In the genomic region with DNA sequence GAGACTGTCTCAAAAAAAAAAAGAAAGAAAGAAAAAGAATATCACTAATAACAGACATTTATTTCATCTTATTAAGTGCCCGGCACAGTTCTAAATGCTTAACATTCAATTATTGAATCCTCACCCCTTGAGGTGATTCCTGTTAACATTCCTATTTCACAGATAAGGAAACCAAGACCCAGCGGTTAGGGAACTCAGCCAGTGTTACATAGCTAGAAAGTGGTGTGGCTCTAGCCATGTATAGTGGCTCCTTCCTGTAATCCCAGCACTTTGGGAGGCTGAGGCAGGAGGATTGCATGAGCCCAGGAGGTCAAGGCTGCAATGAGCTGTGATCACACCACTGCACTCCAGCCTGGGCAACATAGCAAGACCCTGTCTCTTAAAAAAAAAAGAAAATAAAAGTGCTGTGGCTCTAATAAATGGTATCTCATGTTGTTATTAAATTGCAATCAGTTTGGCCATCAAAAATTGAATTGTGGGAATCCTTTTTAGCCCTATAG, we compare ENCODE assay signal across 19 cellular contexts. TPM values are rescaled to one million over a fixed set of nuclear protein-coding genes. Genes with fewer than 3 reads are reported as not detected.
A peak's percentile ranks its signal among the peaks of the same experiment; 100 is the strongest.
DNase-seq lines count a peak whose midpoint lies in the region; ATAC-seq, FAIRE-seq and TF ChIP-seq lines count a peak whose summit lies in the region.
"Had no signal": no experiment of that assay in that cellular context is flagged by ENCODE, and none has a peak within 500 bp of the region (broad histone marks: within the 10 kb centered on the region; RNA-seq: fewer than 3 reads in every experiment).

No MANE protein-coding gene starts in this region.

- no peak overlapping the region for H3K4me3 ChIP-seq in A549
- no peak overlapping the region for H3K4me3 ChIP-seq in adrenal gland
- no peak overlapping the region for H3K4me3 ChIP-seq in gastroesophageal sphincter
- no peak overlapping the region for H3K4me3 ChIP-seq in gastrocnemius medialis

- H3K9me3 ChIP-seq in A549 (no peaks in the 10 kb centered on the region), adrenal gland (replicated peaks in 1 of 3) (no peaks in the 10 kb centered on the region), gastroesophageal sphincter (no peaks in the 10 kb centered on the region), gastrocnemius medialis (no peaks in the 10 kb centered on the region)

- 97% methylated on average over 2 of the region's 2 CpGs for WGBS in A549 (ENCODE audit: missing lambda C conversion rate)
- 87 to 97% (median 95%) methylated on average over 2 of the region's 2 CpGs for WGBS in adrenal gland, 4 donors
- 72 to 89% methylated on average over 2 of the region's 2 CpGs for WGBS in gastroesophageal sphincter (ENCODE audit: low coverage in 1 of 2), 2 donors

- FAIRE-seq in A549 (lab: Jason Lieb, UNC) = no peak
- FAIRE-seq: GM19239, urothelium cell line had no signal

- ATAC-seq in A549 (no peak), gastroesophageal sphincter (no peak), gastrocnemius medialis (no peak), GM18907 (IDR thresholded peaks at IDR 0.05; ENCODE audit: unreplicated experiment) (no peak)
- ATAC-seq: activated naive CD4-positive, alpha-beta T cell treated with anti-CD3 and anti-CD28 coated beads, Interleukin-2, amount 50 U/mL, for 72 hours had no signal

- TF ChIP-seq RAD21 in A549 (conservative IDR thresholded peaks at IDR 0.05 in 1 of 2, IDR thresholded peaks at IDR 0.05 in 1 of 2) = no peak

- H3K27me3 ChIP-seq in adrenal gland (no peaks in the 10 kb centered on the region), gastroesophageal sphincter (no peaks in the 10 kb centered on the region), gastrocnemius medialis (no peaks in the 10 kb centered on the region)

- in situ Hi-C loops in gastrocnemius medialis (cut with MboI; ENCODE audit: low sequenced_read_pairs in 4 of 4) = no loop called here

- H3K4me1 ChIP-seq in A549 (peaks cover 44% of the 10 kb centered on the region), adrenal gland (replicated peaks in 1 of 2) (peaks cover 18 to 23% of the 10 kb centered on the region in 2 donors), gastroesophageal sphincter (peaks cover 10 to 29% (median 22%) of the 10 kb centered on the region in 3 donors), gastrocnemius medialis (peaks cover 14 to 28% of the 10 kb centered on the region in 2 donors)

- no peaks in the 10 kb centered on the region for H3K36me3 ChIP-seq in adrenal gland (replicated peaks in 1 of 2)
- H3K36me3 ChIP-seq in gastroesophageal sphincter = no peaks in the 10 kb centered on the region
- H3K36me3 ChIP-seq in gastrocnemius medialis = no peaks in the 10 kb centered on the region

- TF ChIP-seq EP300 in A549 (IDR thresholded peaks at IDR 0.05) (no peak), gastroesophageal sphincter (IDR thresholded peaks at IDR 0.05) (no peak)

- intact Hi-C loops in adrenal gland (cut with DNase I) = no loop called here
- intact Hi-C loops in gastrocnemius medialis (cut with DNase I; ENCODE audit: low total_unique reads) = no loop called here

- DNase-seq in A549 (ENCODE audit: low read depth in 1 of 2, low spot score in 1 of 2) = no peak
- peak in 2 of 7 donors; percentile 16 to 41 for DNase-seq in adrenal gland
- DNase-seq in gastrocnemius medialis = no peak
- no peak for DNase-seq in activated naive CD4-positive, alpha-beta T cell treated with anti-CD3 and anti-CD28 coated beads, Interleukin-2, amount 50 U/mL, for 16 hours
- DNase-seq in NCI-H748 treated with DMSO at 0.1 percent for 48 hours (lab: John Stamatoyannopoulos, UW) = no peak
- DNase-seq in RPMI8226 = no peak
- DNase-seq: ACHN; CD4-positive, CD25-positive, alpha-beta regulatory T cell; central memory CD4-positive, alpha-beta T cell; DMS79 treated with DMSO at 0.1 percent for 48 hours; endodermal cell; NCI-H187 treated with DMSO at 0.1 percent for 48 hours; NCI-H524; stimulated activated CD4-positive, alpha-beta T cell treated with anti-CD3 and anti-CD28 coated beads, Interleukin-4, amount 100 ng/mL, for 4 hours had no signal

- no peak for TF ChIP-seq CTCF in A549 (IDR thresholded peaks at IDR 0.05)
- TF ChIP-seq CTCF in adrenal gland (IDR thresholded peaks at IDR 0.05) = no peak
- no peak for TF ChIP-seq CTCF in gastroesophageal sphincter (IDR thresholded peaks at IDR 0.05)
- TF ChIP-seq CTCF in gastrocnemius medialis (IDR thresholded peaks at IDR 0.05 in 4 of 5, conservative IDR thresholded peaks at IDR 0.05 in 1 of 5) = no peak

- TF ChIP-seq POLR2A in A549 (IDR thresholded peaks at IDR 0.05; ENCODE audit: low read length) = no peak
- TF ChIP-seq POLR2A in adrenal gland (IDR thresholded peaks at IDR 0.05) = no peak
- no peak for TF ChIP-seq POLR2A in gastroesophageal sphincter (IDR thresholded peaks at IDR 0.05)
- no peak for TF ChIP-seq POLR2A in gastrocnemius medialis (IDR thresholded peaks at IDR 0.05)

- CTCF ChIA-PET in A549 (lab: Yijun Ruan, JAX) = interaction anchor here (2.4 to 2.9 kb wide), 2 partner anchors 29 to 84 kb away, joined by 8 to 16 read pairs; partner anchors contain the start of gene ZNRF1

- POLR2A ChIA-PET in A549 (lab: Yijun Ruan, JAX) = no interaction called here

- no peak overlapping the region; the same call in 2 of the 3 replicates for H3K4me2 ChIP-seq in A549

- H3K27ac ChIP-seq in A549 = peak overlapping the region; percentile 44 to 61; a peak in 3 of 6 replicates
- peak overlapping the region in 4 of 5 donors; percentile 61 to 86 (median 76) for H3K27ac ChIP-seq in adrenal gland
- H3K27ac ChIP-seq in gastroesophageal sphincter = peak overlapping the region; percentile 80 to 85 (median 83)
- H3K27ac ChIP-seq in gastrocnemius medialis = peak overlapping the region; percentile 66 to 75 (median 70)

TF ChIP-seq in A549, 52 proteins besides CTCF, POLR2A, EP300 and RAD21:
- TF ChIP-seq ESRRA (IDR thresholded peaks at IDR 0.05; ENCODE audit: borderline replicate concordance, low read length) (no peak), SMC3 (IDR thresholded peaks at IDR 0.05) (no peak), JUNB (IDR thresholded peaks at IDR 0.05) (no peak), HEYL (CRISPR knock-in tag; IDR thresholded peaks at IDR 0.05) (no peak), ZC3H11A (IDR thresholded peaks at IDR 0.05) (no peak), RARB (CRISPR knock-in tag; IDR thresholded peaks at IDR 0.05) (no peak), POLR2AphosphoS2 (conservative IDR thresholded peaks at IDR 0.05; ENCODE audit: low read length) (no peak), HOXB13 (CRISPR knock-in tag; IDR thresholded peaks at IDR 0.05; ENCODE audit: low read depth) (no peak), FOXS1 (CRISPR knock-in tag; IDR thresholded peaks at IDR 0.05) (no peak), CEBPB (IDR thresholded peaks at IDR 0.05) (no peak), RNF2 (IDR thresholded peaks at IDR 0.05; ENCODE audit: borderline replicate concordance, low read depth) (no peak), CBX8 (IDR thresholded peaks at IDR 0.05) (no peak), HOXB5 (CRISPR knock-in tag; IDR thresholded peaks at IDR 0.05) (no peak), NPAS2 (CRISPR knock-in tag; IDR thresholded peaks at IDR 0.05; ENCODE audit: borderline replicate concordance) (no peak), JUN (IDR thresholded peaks at IDR 0.05) (no peak), RCOR1 (IDR thresholded peaks at IDR 0.05; ENCODE audit: low read depth, low read length) (no peak), FOSL2 (IDR thresholded peaks at IDR 0.05) (no peak), FOSL2 (CRISPR knock-in tag; IDR thresholded peaks at IDR 0.05) (no peak)
- TF ChIP-seq, protein P1, sequence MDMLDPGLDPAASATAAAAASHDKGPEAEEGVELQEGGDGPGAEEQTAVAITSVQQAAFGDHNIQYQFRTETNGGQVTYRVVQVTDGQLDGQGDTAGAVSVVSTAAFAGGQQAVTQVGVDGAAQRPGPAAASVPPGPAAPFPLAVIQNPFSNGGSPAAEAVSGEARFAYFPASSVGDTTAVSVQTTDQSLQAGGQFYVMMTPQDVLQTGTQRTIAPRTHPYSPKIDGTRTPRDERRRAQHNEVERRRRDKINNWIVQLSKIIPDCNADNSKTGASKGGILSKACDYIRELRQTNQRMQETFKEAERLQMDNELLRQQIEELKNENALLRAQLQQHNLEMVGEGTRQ (IDR thresholded peaks at IDR 0.05) = no peak
- TF ChIP-seq, protein P2, sequence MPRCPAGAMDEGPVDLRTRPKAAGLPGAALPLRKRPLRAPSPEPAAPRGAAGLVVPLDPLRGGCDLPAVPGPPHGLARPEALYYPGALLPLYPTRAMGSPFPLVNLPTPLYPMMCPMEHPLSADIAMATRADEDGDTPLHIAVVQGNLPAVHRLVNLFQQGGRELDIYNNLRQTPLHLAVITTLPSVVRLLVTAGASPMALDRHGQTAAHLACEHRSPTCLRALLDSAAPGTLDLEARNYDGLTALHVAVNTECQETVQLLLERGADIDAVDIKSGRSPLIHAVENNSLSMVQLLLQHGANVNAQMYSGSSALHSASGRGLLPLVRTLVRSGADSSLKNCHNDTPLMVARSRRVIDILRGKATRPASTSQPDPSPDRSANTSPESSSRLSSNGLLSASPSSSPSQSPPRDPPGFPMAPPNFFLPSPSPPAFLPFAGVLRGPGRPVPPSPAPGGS (IDR thresholded peaks at IDR 0.05) = no peak

RNA-seq across cellular contexts. Expression of gene ZNRF1, which starts 28.1 kb away (rescaled TPM):
- 21.4 and 22.6 TPM in 2 replicates for polyA plus RNA-seq in A549 (2011; rRNA removed)
- polyA plus RNA-seq in A549 (2012; cell fraction: cytosol; rRNA removed) = 21.5 and 26.1 TPM in 2 replicates
- 28.3 and 29.3 TPM in 2 replicates for polyA plus RNA-seq in A549 (2012; cell fraction: nucleus; rRNA removed)
- polyA plus RNA-seq in A549 (2017; fragmentation: RNase III; extraction: RNeasy Plus Mini Kit Qiagen cat#74134 plus additional on column Dnase treatment) = 18.6 to 19.8 TPM (median 19.2 TPM) in 3 replicates
- 28.1 and 28.2 TPM in 2 replicates for polyA minus RNA-seq in A549 (2011; rRNA and poly(A)+ RNA removed)
- total RNA-seq in adrenal gland = 10 to 100 TPM; 22.8 to 29.2 (median 27.7) TPM
- polyA plus RNA-seq in adrenal gland = 10 to 100 TPM in 2 of 3 donors, 1 to 10 TPM in 1; 9.9 to 20.7 (median 13.6) TPM
- total RNA-seq in gastroesophageal sphincter = 10 to 100 TPM; 12.8 to 24.1 (median 19.0) TPM
- total RNA-seq in gastrocnemius medialis = 10 to 100 TPM; 21.7 to 37.1 (median 30.2) TPM

RNA-seq across cellular contexts. Expression of gene WDR59, which starts 42.0 kb away (rescaled TPM):
- polyA plus RNA-seq in A549 (2011; rRNA removed) (52.2 and 57.2 TPM in 2 replicates), A549 (2017; fragmentation: RNase III; extraction: RNeasy Plus Mini Kit Qiagen cat#74134 plus additional on column Dnase treatment) (31.4 to 40.8 TPM (median 33.4 TPM) in 3 replicates), adrenal gland (10 to 100 TPM; 56.7 to 71.1 (median 57.0) TPM)
- polyA plus RNA-seq in A549 (2012; cell fraction: cytosol; rRNA removed) = 39.5 and 54.7 TPM in 2 replicates
- polyA plus RNA-seq in A549 (2012; cell fraction: nucleus; rRNA removed) = 135 TPM in 2 replicates
- polyA minus RNA-seq in A549 (2011; rRNA and poly(A)+ RNA removed) = 67.1 and 87.5 TPM in 2 replicates
- total RNA-seq in adrenal gland (100 to 1,000 TPM in 1 of 8 donors, 10 to 100 TPM in 7; 21.5 to 130 (median 72.2) TPM), gastroesophageal sphincter (10 to 100 TPM; 18.4 to 31.3 (median 21.4) TPM), gastrocnemius medialis (10 to 100 TPM; 12.9 to 31.3 (median 19.5) TPM)
